ENCODE assay signal across 10 cellular contexts in the genomic region with DNA sequence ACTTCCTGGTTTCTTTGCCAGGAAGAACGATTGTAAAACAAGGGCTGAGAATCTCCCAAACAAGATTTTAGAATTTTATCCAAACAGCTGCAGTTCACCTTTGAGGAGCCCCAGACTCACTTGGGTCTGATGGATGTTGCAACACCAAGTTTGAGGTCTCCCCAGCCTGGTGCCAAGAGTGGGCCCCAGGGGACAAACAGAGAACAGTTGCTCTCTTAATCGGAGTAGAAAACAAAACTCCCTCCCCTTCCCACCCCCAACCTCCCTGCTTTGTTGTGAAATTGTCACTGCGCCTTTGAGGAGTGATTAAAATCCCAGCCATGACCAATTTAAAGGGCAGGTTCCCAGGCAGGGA.
A peak's percentile ranks its signal among the peaks of the same experiment; 100 is the strongest.
DNase-seq lines count a peak whose midpoint lies in the region; ATAC-seq and TF ChIP-seq lines count a peak whose summit lies in the region.
"Had no signal": no experiment of that assay in that cellular context is flagged by ENCODE, and none has a peak within 500 bp of the region (broad histone marks: within the 10 kb centered on the region; RNA-seq: fewer than 3 reads in every experiment).

No MANE protein-coding gene starts in this region.

- peaks cover 77 to 91% of the 10 kb centered on the region in 2 donors for H3K4me1 Mint-ChIP-seq in stimulated activated naive B cell treated with anti-CD40 and anti-IgM and Interleukin-4, amounts not matched to agents 10 μg/mL and 1 μg/mL and 100 μg/mL, for 72 hours
- peaks cover 14% of the 10 kb centered on the region for H3K4me1 Mint-ChIP-seq in osteocyte (ENCODE audit: unreplicated experiment)
- H3K4me1 Mint-ChIP-seq in T-helper 2 cell treated with Interferon-gamma antibody and Interleukin-4, amounts not matched to agents 5 μg/mL and 100 μg/mL, for 36 hours (ENCODE audit: low read depth) = peaks cover 29% of the 10 kb centered on the region

- peaks cover 0 to 2% of the 10 kb centered on the region in 2 donors for H3K9me3 Mint-ChIP-seq in stimulated activated naive B cell treated with anti-CD40 and anti-IgM and Interleukin-4, amounts not matched to agents 10 μg/mL and 1 μg/mL and 100 μg/mL, for 72 hours
- H3K9me3 Mint-ChIP-seq in osteocyte (ENCODE audit: unreplicated experiment) = peaks cover 4% of the 10 kb centered on the region
- H3K9me3 Mint-ChIP-seq in T-helper 2 cell treated with Interferon-gamma antibody and Interleukin-4, amounts not matched to agents 5 μg/mL and 100 μg/mL, for 36 hours = no peaks in the 10 kb centered on the region

- H3K4me3 ChIP-seq in SK-N-MC (peak overlapping the region; percentile 49), right atrium auricular region (no peak overlapping the region)

- peak; percentile 38 for ATAC-seq in HG03097 (IDR thresholded peaks at IDR 0.05; ENCODE audit: low FRiP score, unreplicated experiment)
- no peak for ATAC-seq in stimulated activated naive B cell treated with anti-CD40 and anti-IgM and Interleukin-4, amounts not matched to agents 10 μg/mL and 1 μg/mL and 100 μg/mL, for 72 hours (replicated peaks)
- ATAC-seq: PC-3 had no signal

- intact Hi-C loops in posterior vena cava (cut with DNase I) = no loop called here

- no peaks in the 10 kb centered on the region for H3K27me3 ChIP-seq in right atrium auricular region

- H3K36me3 ChIP-seq in SK-N-MC (ENCODE audit: insufficient read depth, low read length) (no peaks in the 10 kb centered on the region), right atrium auricular region (no peaks in the 10 kb centered on the region)

- peaks cover 0 to 28% of the 10 kb centered on the region in 2 donors for H3K4me1 ChIP-seq in right atrium auricular region

- DNase-seq in SK-N-MC (ENCODE audit: low read depth, low spot score) (no peak), right atrium auricular region (ENCODE audit: low spot score) (peak; percentile 78), osteocyte (ENCODE audit: extremely low spot score, unreplicated experiment) (no peak), medulla oblongata (ENCODE audit: extremely low spot score) (no peak), posterior vena cava (ENCODE audit: low spot score) (no peak)
- DNase-seq in stimulated activated naive B cell treated with anti-CD40 and anti-IgM and Interleukin-4, amounts not matched to agents 10 μg/mL and 1 μg/mL and 100 μg/mL, for 72 hours = no peak
- no peak for DNase-seq in T-helper 2 cell treated with Interferon-gamma antibody and Interleukin-4, amounts not matched to agents 5 μg/mL and 100 μg/mL, for 36 hours (ENCODE audit: low spot score)
- DNase-seq: effector CD4-positive, alpha-beta T cell; PC-3 had no signal

- no peaks in the 10 kb centered on the region for H3K27me3 Mint-ChIP-seq in stimulated activated naive B cell treated with anti-CD40 and anti-IgM and Interleukin-4, amounts not matched to agents 10 μg/mL and 1 μg/mL and 100 μg/mL, for 72 hours
- no peaks in the 10 kb centered on the region for H3K27me3 Mint-ChIP-seq in osteocyte (ENCODE audit: unreplicated experiment)
- H3K27me3 Mint-ChIP-seq in T-helper 2 cell treated with Interferon-gamma antibody and Interleukin-4, amounts not matched to agents 5 μg/mL and 100 μg/mL, for 36 hours (ENCODE audit: low read depth) = no peaks in the 10 kb centered on the region

- H3K9ac ChIP-seq in SK-N-MC (ENCODE audit: insufficient read length) = no peak overlapping the region

- no peaks in the 10 kb centered on the region for H3K9me3 ChIP-seq in SK-N-MC (ENCODE audit: low read depth, low read length)
- no peaks in the 10 kb centered on the region for H3K9me3 ChIP-seq in right atrium auricular region

- TF ChIP-seq CTCF in right atrium auricular region (IDR thresholded peaks at IDR 0.05) = no peak
- no peak for TF ChIP-seq CTCF in osteocyte (IDR thresholded peaks at IDR 0.05)

- H3K4me3 Mint-ChIP-seq in stimulated activated naive B cell treated with anti-CD40 and anti-IgM and Interleukin-4, amounts not matched to agents 10 μg/mL and 1 μg/mL and 100 μg/mL, for 72 hours = no peak overlapping the region
- no peak overlapping the region for H3K4me3 Mint-ChIP-seq in osteocyte (ENCODE audit: unreplicated experiment)
- no peak overlapping the region for H3K4me3 Mint-ChIP-seq in T-helper 2 cell treated with Interferon-gamma antibody and Interleukin-4, amounts not matched to agents 5 μg/mL and 100 μg/mL, for 36 hours

- H3K27ac Mint-ChIP-seq in stimulated activated naive B cell treated with anti-CD40 and anti-IgM and Interleukin-4, amounts not matched to agents 10 μg/mL and 1 μg/mL and 100 μg/mL, for 72 hours = peak overlapping the region; percentile 62
- no peak overlapping the region for H3K27ac Mint-ChIP-seq in osteocyte (ENCODE audit: unreplicated experiment)
- H3K27ac Mint-ChIP-seq in T-helper 2 cell treated with Interferon-gamma antibody and Interleukin-4, amounts not matched to agents 5 μg/mL and 100 μg/mL, for 36 hours = no peak overlapping the region

- H3K27ac ChIP-seq in SK-N-MC (peak overlapping the region; percentile 67), right atrium auricular region (no peak overlapping the region)

- peaks cover 50 to 70% of the 10 kb centered on the region in 2 donors for H3K36me3 Mint-ChIP-seq in stimulated activated naive B cell treated with anti-CD40 and anti-IgM and Interleukin-4, amounts not matched to agents 10 μg/mL and 1 μg/mL and 100 μg/mL, for 72 hours
- no peaks in the 10 kb centered on the region for H3K36me3 Mint-ChIP-seq in osteocyte (ENCODE audit: unreplicated experiment)
- peaks cover 30% of the 10 kb centered on the region for H3K36me3 Mint-ChIP-seq in T-helper 2 cell treated with Interferon-gamma antibody and Interleukin-4, amounts not matched to agents 5 μg/mL and 100 μg/mL, for 36 hours (ENCODE audit: low read depth)
